ENCODE assay signal across 20 cellular contexts in genomic region chr6:166779381-166779780, GRCh38.
"Had no signal": no experiment of that assay in that cellular context is flagged by ENCODE, and none has a peak within 500 bp of the region (broad histone marks: within the 10 kb centered on the region; RNA-seq: fewer than 3 reads in every experiment).

No MANE protein-coding gene starts in this region.

- H3K27me3 ChIP-seq: adrenal gland had no signal

- H3K4me1 Mint-ChIP-seq: activated B cell treated with CpG ODN at 0.5 μM for 24 hours; activated CD8-positive, alpha-beta memory T cell treated with anti-CD3 and anti-CD28 coated beads, Interleukin-2, amount 10 ng/mL, durations not matched to agents 7 days and 5 days; activated T-helper 17 cell treated with anti-CD3 and anti-CD28 coated beads, Interleukin-2, amount 50 U/mL, for 72 hours had no signal

- H3K27ac ChIP-seq: adrenal gland had no signal

- H3K4me3 ChIP-seq: adrenal gland had no signal

- H3K27ac Mint-ChIP-seq: activated B cell treated with CpG ODN at 0.5 μM for 24 hours; activated CD8-positive, alpha-beta memory T cell treated with anti-CD3 and anti-CD28 coated beads, Interleukin-2, amount 10 ng/mL, durations not matched to agents 7 days and 5 days; activated naive CD8-positive, alpha-beta T cell treated with anti-CD3 and anti-CD28 coated beads, Interleukin-2, amount 10 ng/mL, durations not matched to agents 7 days and 5 days; activated T-helper 17 cell treated with anti-CD3 and anti-CD28 coated beads, Interleukin-2, amount 50 U/mL, for 72 hours had no signal

- H3K27me3 Mint-ChIP-seq: activated B cell treated with CpG ODN at 0.5 μM for 24 hours; activated T-helper 17 cell treated with anti-CD3 and anti-CD28 coated beads, Interleukin-2, amount 50 U/mL, for 72 hours had no signal

- H3K9me3 Mint-ChIP-seq: activated B cell treated with CpG ODN at 0.5 μM for 24 hours; activated naive CD8-positive, alpha-beta T cell treated with anti-CD3 and anti-CD28 coated beads, Interleukin-2, amount 10 ng/mL, durations not matched to agents 7 days and 5 days; activated T-helper 17 cell treated with anti-CD3 and anti-CD28 coated beads, Interleukin-2, amount 50 U/mL, for 72 hours had no signal

- H3K4me3 Mint-ChIP-seq: activated B cell treated with CpG ODN at 0.5 μM for 24 hours; activated CD8-positive, alpha-beta memory T cell treated with anti-CD3 and anti-CD28 coated beads, Interleukin-2, amount 10 ng/mL, durations not matched to agents 7 days and 5 days; activated naive CD8-positive, alpha-beta T cell treated with anti-CD3 and anti-CD28 coated beads, Interleukin-2, amount 10 ng/mL, durations not matched to agents 7 days and 5 days; activated T-helper 17 cell treated with anti-CD3 and anti-CD28 coated beads, Interleukin-2, amount 50 U/mL, for 72 hours had no signal

- H3K36me3 Mint-ChIP-seq: activated CD8-positive, alpha-beta memory T cell treated with anti-CD3 and anti-CD28 coated beads, Interleukin-2, amount 10 ng/mL, durations not matched to agents 7 days and 5 days; activated naive CD8-positive, alpha-beta T cell treated with anti-CD3 and anti-CD28 coated beads, Interleukin-2, amount 10 ng/mL, durations not matched to agents 7 days and 5 days had no signal

- ATAC-seq: activated CD8-positive, alpha-beta memory T cell treated with anti-CD3 and anti-CD28 coated beads, Interleukin-2, amount 10 ng/mL, durations not matched to agents 7 days and 5 days; activated T-helper 17 cell treated with anti-CD3 and anti-CD28 coated beads, Interleukin-2, amount 50 U/mL, for 72 hours; PC-3 had no signal

- H3K9me3 ChIP-seq: adrenal gland had no signal

- DNase-seq: activated B cell treated with CpG ODN at 0.5 μM for 24 hours; activated CD8-positive, alpha-beta memory T cell treated with anti-CD3 and anti-CD28 coated beads, Interleukin-2, amount 10 ng/mL, durations not matched to agents 7 days and 5 days; activated gamma-delta T cell treated with Interleukin-2 at 50 U/mL for 16 hours; activated naive CD4-positive, alpha-beta T cell treated with anti-CD3 and anti-CD28 coated beads, Interleukin-2, amount 50 U/mL, for 16 hours; activated naive CD8-positive, alpha-beta T cell treated with anti-CD3 and anti-CD28 coated beads, Interleukin-2, amount 10 ng/mL, durations not matched to agents 7 days and 5 days; activated T-cell treated with anti-CD3 and anti-CD28 coated beads for 4 hours; activated T-cell treated with anti-CD3 and anti-CD28 coated beads, Interleukin-2, amount 50 U/mL, for 48 hours; caudate nucleus; NCI-H1105 treated with DMSO at 0.1 percent for 48 hours; NCI-H1436 treated with DMSO at 0.1 percent for 48 hours; NCI-H187; NCI-H2081 treated with DMSO at 0.1 percent for 48 hours; NCI-H446; NCI-H524; PC-3; SIG-M5; T-helper 2 cell; T1000 had no signal

- H3K36me3 ChIP-seq: adrenal gland had no signal

- H3K4me1 ChIP-seq: adrenal gland had no signal
